In the genomic region with DNA sequence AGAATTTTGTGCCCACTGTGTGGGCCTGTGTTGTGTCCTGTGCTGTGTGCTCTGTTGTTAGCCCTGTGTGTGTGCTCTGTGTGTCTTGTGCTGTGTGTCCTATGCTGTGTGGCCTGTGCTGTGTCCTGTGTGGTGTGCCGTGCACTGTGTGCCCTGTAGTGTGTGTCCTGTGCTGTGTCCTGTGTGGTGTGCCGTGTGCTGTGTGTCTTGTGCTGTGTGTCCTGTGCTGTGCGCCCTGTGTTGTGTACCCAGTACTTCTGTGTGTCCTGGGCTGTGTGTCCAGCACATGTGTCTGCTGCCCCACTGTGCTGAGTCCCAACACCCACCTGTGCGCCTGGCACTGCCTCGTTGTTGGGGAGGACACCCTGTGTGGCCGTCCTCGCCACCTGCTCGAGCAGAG, we compare ENCODE assay signal across 13 cellular contexts. TPM values are rescaled to one million over a fixed set of nuclear protein-coding genes. Genes with fewer than 3 reads are reported as not detected.
DNase-seq lines count a peak whose midpoint lies in the region; ATAC-seq, FAIRE-seq and TF ChIP-seq lines count a peak whose summit lies in the region.
"Had no signal": no experiment of that assay in that cellular context is flagged by ENCODE, and none has a peak within 500 bp of the region (broad histone marks: within the 10 kb centered on the region; RNA-seq: fewer than 3 reads in every experiment).

No MANE protein-coding gene starts in this region.

- peaks cover 6% of the 10 kb centered on the region for H3K23me2 ChIP-seq in H9 (ENCODE audit: insufficient read length, low read depth, low read length, poor library complexity, severe bottlenecking)

- H3K36me3 Mint-ChIP-seq in H9 (ENCODE audit: insufficient read depth in 1 of 3, low read depth in 3 of 3), result no peaks in the 10 kb centered on the region
- no peaks in the 10 kb centered on the region for H3K36me3 Mint-ChIP-seq in naive thymus-derived CD8-positive, alpha-beta T cell
- H3K36me3 Mint-ChIP-seq: CD4-positive, alpha-beta memory T cell had no signal

- H2BK12ac ChIP-seq in H9 (ENCODE audit: insufficient read length, low read depth, low read length) (no peak overlapping the region), trophoblast cell (ENCODE audit: low read length) (no peak overlapping the region)

- H3K79me2 ChIP-seq in H9 (ENCODE audit: insufficient read depth, low read length), result no peaks in the 10 kb centered on the region
- H3K79me2 ChIP-seq in trophoblast cell (ENCODE audit: control insufficient read depth, insufficient read depth, low read length, poor library complexity), result no peaks in the 10 kb centered on the region

- H2AK5ac ChIP-seq in H9 (ENCODE audit: insufficient read length, low read length), result no peak overlapping the region
- no peak overlapping the region for H2AK5ac ChIP-seq in trophoblast cell (ENCODE audit: low read length)

- H4K5ac ChIP-seq in H9 (ENCODE audit: insufficient read length, low read depth, low read length), result no peak overlapping the region

- no peak overlapping the region for H3T11ph ChIP-seq in H9 (ENCODE audit: low read length)

- no peak overlapping the region for H3K9ac ChIP-seq in H9 (ENCODE audit: extremely low read depth, insufficient read length, low read length)
- no peak overlapping the region for H3K9ac ChIP-seq in trophoblast cell (ENCODE audit: low read length)

- H3K27ac Mint-ChIP-seq in H9, result no peak overlapping the region
- no peak overlapping the region for H3K27ac Mint-ChIP-seq in naive thymus-derived CD8-positive, alpha-beta T cell
- H3K27ac Mint-ChIP-seq: B cell; CD4-positive, alpha-beta memory T cell had no signal

- no peak overlapping the region for H3K56ac ChIP-seq in H9 (ENCODE audit: insufficient read length, low read depth, low read length)

- no peak overlapping the region for H2BK5ac ChIP-seq in H9 (ENCODE audit: insufficient read length, low read length)
- H2BK5ac ChIP-seq in trophoblast cell (ENCODE audit: low read depth, low read length, poor library complexity), result no peak overlapping the region

- H3K9me3 ChIP-seq in H9 (ENCODE audit: control insufficient read depth, low read depth, low read length), result no peaks in the 10 kb centered on the region
- no peaks in the 10 kb centered on the region for H3K9me3 ChIP-seq in trophoblast cell (ENCODE audit: insufficient read depth, low read depth, low read length)
- H3K9me3 ChIP-seq in testis, result no peaks in the 10 kb centered on the region

- H3K4me3 Mint-ChIP-seq in H9, result no peak overlapping the region
- no peak overlapping the region for H3K4me3 Mint-ChIP-seq in naive thymus-derived CD8-positive, alpha-beta T cell
- H3K4me3 Mint-ChIP-seq: B cell had no signal

- H3K4me3 ChIP-seq in bronchial epithelial cell (ENCODE audit: low read depth, low read length) (no peak overlapping the region), trophoblast cell (ENCODE audit: low read depth, low read length) (peak overlapping the region; percentile 16), testis (no peak overlapping the region)

- H3K79me1 ChIP-seq in H9 (ENCODE audit: insufficient read depth, low read depth, low read length, poor library complexity, severe bottlenecking) (no peaks in the 10 kb centered on the region), trophoblast cell (ENCODE audit: low read length) (no peaks in the 10 kb centered on the region)

- H3K23ac ChIP-seq in H9 (ENCODE audit: insufficient read length, low read depth, low read length), result no peak overlapping the region
- no peak overlapping the region for H3K23ac ChIP-seq in trophoblast cell (ENCODE audit: low read length)

- H2BK15ac ChIP-seq in H9 (ENCODE audit: low read depth, low read length), result no peak overlapping the region

- no CpG with 5 or more reads among the region's 8 CpGs for WGBS in H9 (ENCODE audit: extremely low coverage, insufficient read length, low lambda C conversion rate)
- WGBS in trophoblast cell (ENCODE audit: extremely low coverage, insufficient coverage, insufficient read length), result no CpG with 5 or more reads among the region's 8 CpGs
- 48 to 70% methylated on average over 2 to 8 of the region's 8 CpGs for WGBS in testis, 2 donors

- H4K91ac ChIP-seq in H9 (ENCODE audit: insufficient read length, low read depth, low read length) (no peak overlapping the region), trophoblast cell (ENCODE audit: low read depth, low read length) (no peak overlapping the region)

- no peak overlapping the region for H3K4ac ChIP-seq in H9 (ENCODE audit: low read depth, low read length)
- H3K4ac ChIP-seq in trophoblast cell (ENCODE audit: low read depth, low read length), result no peak overlapping the region

- H3K4me1 Mint-ChIP-seq in H9, result peaks cover 17% of the 10 kb centered on the region in 2 experiments
- peaks cover 0 to 13% (median 11%) of the 10 kb centered on the region in 4 donors for H3K4me1 Mint-ChIP-seq in naive thymus-derived CD8-positive, alpha-beta T cell

- H4K12ac ChIP-seq in trophoblast cell (ENCODE audit: low read depth, low read length), result no peak overlapping the region

- H3K14ac ChIP-seq in H9 (ENCODE audit: insufficient read depth, low read length) (no peak overlapping the region; the same call in 1 of the 2 replicates), trophoblast cell (ENCODE audit: low read length) (no peak overlapping the region)

- H3K27me3 ChIP-seq in H9 (ENCODE audit: insufficient read depth, low read length), result no peaks in the 10 kb centered on the region
- H3K27me3 ChIP-seq in bronchial epithelial cell (ENCODE audit: control insufficient read depth, insufficient read depth, low read length), result no peaks in the 10 kb centered on the region
- no peaks in the 10 kb centered on the region for H3K27me3 ChIP-seq in trophoblast cell (ENCODE audit: insufficient read depth, low read length)
- H3K27me3 ChIP-seq in testis, result no peaks in the 10 kb centered on the region

- no peak overlapping the region for H2AFZ ChIP-seq in H9 (ENCODE audit: low read length)
- no peak overlapping the region for H2AFZ ChIP-seq in trophoblast cell (ENCODE audit: insufficient read depth, low read length, poor library complexity)

- H3K9me3 Mint-ChIP-seq in H9, result no peaks in the 10 kb centered on the region
- H3K9me3 Mint-ChIP-seq in naive thymus-derived CD8-positive, alpha-beta T cell, result no peaks in the 10 kb centered on the region
- H3K9me3 Mint-ChIP-seq: CD4-positive, alpha-beta memory T cell had no signal

- H3K4me2 ChIP-seq in H9 (ENCODE audit: insufficient read depth, insufficient read length, low read length) (no peak overlapping the region), trophoblast cell (ENCODE audit: low read length) (no peak overlapping the region)

- DNase-seq in H9 (no peak), bronchial epithelial cell (ENCODE audit: low read depth) (no peak), trophoblast cell (no peak), testis (no peak), T-helper 9 cell (no peak)
- no peak for DNase-seq in naive thymus-derived CD8-positive, alpha-beta T cell
- DNase-seq: GF-D8 had no signal

- H3K4me1 ChIP-seq in H9 (ENCODE audit: insufficient read depth, low read length) (no peaks in the 10 kb centered on the region; the same call in 1 of the 2 replicates), trophoblast cell (ENCODE audit: control insufficient read depth in 1 of 2, insufficient read depth in 2 of 2, low read length in 2 of 2) (peaks cover 0 to 2% of the 10 kb centered on the region in 2 experiments), testis (no peaks in the 10 kb centered on the region)

- H3K36me3 ChIP-seq in bronchial epithelial cell (ENCODE audit: control insufficient read depth, insufficient read depth, low read length) (no peaks in the 10 kb centered on the region), trophoblast cell (ENCODE audit: control insufficient read depth in 1 of 2, insufficient read depth in 2 of 2, low read length in 2 of 2) (no peaks in the 10 kb centered on the region), testis (ENCODE audit: low read depth, missing control alignments) (no peaks in the 10 kb centered on the region)

- TF ChIP-seq CTCF in C4-2B (conservative IDR thresholded peaks at IDR 0.05) (no peak), H9 (conservative IDR thresholded peaks at IDR 0.05) (no peak), bronchial epithelial cell (IDR thresholded peaks at IDR 0.05; ENCODE audit: insufficient read depth, low read length, severe bottlenecking) (no peak), testis (IDR thresholded peaks at IDR 0.05) (no peak)

- H3K27me3 Mint-ChIP-seq in H9 (ENCODE audit: low read depth), result peaks cover 25% of the 10 kb centered on the region
- H3K27me3 Mint-ChIP-seq in naive thymus-derived CD8-positive, alpha-beta T cell, result peaks cover 26 to 55% (median 38%) of the 10 kb centered on the region in 5 donors

- no peak overlapping the region for H4K8ac ChIP-seq in H9 (replicated peaks; ENCODE audit: insufficient read length, low read depth, low read length)
- no peak overlapping the region for H4K8ac ChIP-seq in trophoblast cell (ENCODE audit: low read depth, low read length)

- FAIRE-seq in bronchial epithelial cell (lab: Jason Lieb, UNC), result peak; percentile 85
- FAIRE-seq: A204.1, GM19239, H54 had no signal

- TF ChIP-seq POLR2A in testis (IDR thresholded peaks at IDR 0.05), result no peak

- ATAC-seq in naive thymus-derived CD8-positive, alpha-beta T cell, result no peak

- no peak overlapping the region for H2BK20ac ChIP-seq in H9 (ENCODE audit: low read depth, low read length, poor library complexity, severe bottlenecking)

- H3K27ac ChIP-seq in C4-2B, result peak overlapping the region; percentile 62
- no peak overlapping the region for H3K27ac ChIP-seq in H9 (ENCODE audit: insufficient read length, low read depth, low read length)
- no peak overlapping the region for H3K27ac ChIP-seq in trophoblast cell (ENCODE audit: low read depth, low read length)
- H3K27ac ChIP-seq in testis, result no peak overlapping the region

- peak overlapping the region; percentile 16 for H3K18ac ChIP-seq in H9 (ENCODE audit: insufficient read length, low read depth, low read length)
- H3K18ac ChIP-seq in trophoblast cell (ENCODE audit: low read length), result no peak overlapping the region

- H2BK120ac ChIP-seq in H9 (ENCODE audit: low read depth, low read length, poor library complexity, severe bottlenecking) (no peak overlapping the region), trophoblast cell (ENCODE audit: insufficient read depth, low read length, poor library complexity) (no peak overlapping the region)

- H4K20me1 ChIP-seq in H9 (ENCODE audit: control insufficient read depth, insufficient read depth, insufficient read length), result no peaks in the 10 kb centered on the region

- intact Hi-C loops in testis (cut with DNase I; ENCODE audit: low total_unique reads), result no loop called here

- POLR2A ChIA-PET in naive thymus-derived CD8-positive, alpha-beta T cell (lab: Charles Lee), result no interaction called here

RNA-seq across cellular contexts. Expression of a gene that starts 53.2 kb away (rescaled TPM):
- total RNA-seq in H9 (2021) (4.4 and 4.8 TPM in 2 replicates), bronchial epithelial cell (under 0.01 TPM in 2 replicates), testis (10 to 100 TPM; 17.8 to 24.5 TPM)
- polyA plus RNA-seq in trophoblast cell (2013), result 0.28 and 0.40 TPM in 2 replicates
- not detected for total RNA-seq in naive thymus-derived CD8-positive, alpha-beta T cell
- under 1 TPM in 1 of 3 donors, not detected in 2; 0.22 TPM for polyA plus RNA-seq in naive thymus-derived CD8-positive, alpha-beta T cell
- polyA plus RNA-seq in testis (ENCODE audit: insufficient read depth, low read depth, low replicate concordance), result 6.2 TPM
- total RNA-seq: B cell; CD4-positive, alpha-beta memory T cell had no signal
